8 cellular contexts compared by ENCODE assay signal in genomic region chr6:170529839-170530520, GRCh38.
DNase-seq lines count a peak whose midpoint lies in the region; ATAC-seq and TF ChIP-seq lines count a peak whose summit lies in the region.

No MANE protein-coding gene starts in this region.

- H3K36me3 ChIP-seq in brain microvascular endothelial cell (replicated peaks) = peaks cover 18% of the 10 kb centered on the region

- TF ChIP-seq CTCF in brain microvascular endothelial cell (IDR thresholded peaks at IDR 0.05; ENCODE audit: low read depth, low read length, missing control alignments) = peak; percentile 96

- peak; percentile 48 for DNase-seq in NCI-H1436 (lab: John Stamatoyannopoulos, UW)
- DNase-seq in NCI-H1436 treated with DMSO at 0.1 percent for 48 hours (lab: John Stamatoyannopoulos, UW) = no peak
- peak; percentile 50 for DNase-seq in NCI-H2029 (lab: John Stamatoyannopoulos, UW)
- peak; percentile 66 for DNase-seq in UCSD-AML1 (lab: John Stamatoyannopoulos, UW; ENCODE audit: unreplicated experiment)
- DNase-seq in brain microvascular endothelial cell = peak; percentile 70
- DNase-seq in inferior parietal cortex (ENCODE audit: extremely low spot score) = peak; percentile 93
- peak; percentile 36 to 39 for DNase-seq in stimulated activated CD4-positive, alpha-beta T cell treated with anti-CD3 and anti-CD28 coated beads, Interleukin-15, amount 100 ng/mL, for 48 hours (ENCODE audit: low read depth in 2 of 2)

- H3K4me3 ChIP-seq in brain microvascular endothelial cell (ENCODE audit: low read depth, low read length) = no peak overlapping the region

- ATAC-seq in HG02763 (IDR thresholded peaks at IDR 0.05; ENCODE audit: unreplicated experiment) = peak; percentile 68

- in situ Hi-C loops in brain microvascular endothelial cell (cut with HindIII; ENCODE audit: low pct_ligation_motif_present, low sequenced_read_pairs) = no loop called here

- no peaks in the 10 kb centered on the region for H3K27me3 ChIP-seq in brain microvascular endothelial cell (replicated peaks)

- H3K27ac ChIP-seq in brain microvascular endothelial cell = no peak overlapping the region
